1 cellular context compared by ENCODE assay signal in the genomic region with DNA sequence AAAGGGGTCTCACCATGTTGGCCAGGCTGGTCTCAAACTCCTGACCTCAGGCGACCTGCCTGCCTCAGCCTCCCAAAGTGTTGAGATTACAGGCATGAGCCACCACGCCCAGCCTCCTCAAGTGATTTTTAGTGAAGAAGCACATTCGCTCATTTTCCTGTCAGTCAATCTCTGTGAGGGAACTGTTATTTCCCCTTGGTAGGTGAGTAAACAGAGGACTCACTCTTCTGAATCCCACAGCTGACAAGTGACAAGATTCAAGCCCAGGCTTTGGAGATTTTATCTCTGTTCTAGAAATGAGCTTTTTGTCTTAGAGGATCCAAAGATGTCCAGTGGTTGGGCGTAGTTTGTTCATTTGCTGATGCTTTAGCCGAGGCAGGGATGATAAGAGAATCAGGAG.
TF ChIP-seq lines count a peak whose summit lies in the region.

No MANE protein-coding gene starts in this region.

TF ChIP-seq in SK-N-SH treated with all-trans-retinoic acid at 6 μM for 48 hours, 23 proteins besides CTCF, POLR2A, EP300 and RAD21 (continued from another document):
- TF ChIP-seq POU6F1 (CRISPR knock-in tag; IDR thresholded peaks at IDR 0.05; ENCODE audit: borderline replicate concordance, low read depth) (no peak), OSR1 (CRISPR knock-in tag; IDR thresholded peaks at IDR 0.05) (no peak), SNAI2 (CRISPR knock-in tag; IDR thresholded peaks at IDR 0.05) (no peak), ZNF565 (CRISPR knock-in tag; conservative IDR thresholded peaks at IDR 0.05; ENCODE audit: low read depth) (no peak), PPARA (CRISPR knock-in tag; IDR thresholded peaks at IDR 0.05; ENCODE audit: borderline replicate concordance) (no peak), ZNF8 (CRISPR knock-in tag; IDR thresholded peaks at IDR 0.05) (no peak), ARNTL (CRISPR knock-in tag; IDR thresholded peaks at IDR 0.05; ENCODE audit: borderline replicate concordance, low read depth) (no peak), PATZ1 (CRISPR knock-in tag; IDR thresholded peaks at IDR 0.05; ENCODE audit: borderline replicate concordance) (no peak), GLIS3 (CRISPR knock-in tag; IDR thresholded peaks at IDR 0.05) (no peak), CSRNP3 (CRISPR knock-in tag; IDR thresholded peaks at IDR 0.05) (no peak), ZFP3 (CRISPR knock-in tag; IDR thresholded peaks at IDR 0.05) (no peak)
